In the genomic region with DNA sequence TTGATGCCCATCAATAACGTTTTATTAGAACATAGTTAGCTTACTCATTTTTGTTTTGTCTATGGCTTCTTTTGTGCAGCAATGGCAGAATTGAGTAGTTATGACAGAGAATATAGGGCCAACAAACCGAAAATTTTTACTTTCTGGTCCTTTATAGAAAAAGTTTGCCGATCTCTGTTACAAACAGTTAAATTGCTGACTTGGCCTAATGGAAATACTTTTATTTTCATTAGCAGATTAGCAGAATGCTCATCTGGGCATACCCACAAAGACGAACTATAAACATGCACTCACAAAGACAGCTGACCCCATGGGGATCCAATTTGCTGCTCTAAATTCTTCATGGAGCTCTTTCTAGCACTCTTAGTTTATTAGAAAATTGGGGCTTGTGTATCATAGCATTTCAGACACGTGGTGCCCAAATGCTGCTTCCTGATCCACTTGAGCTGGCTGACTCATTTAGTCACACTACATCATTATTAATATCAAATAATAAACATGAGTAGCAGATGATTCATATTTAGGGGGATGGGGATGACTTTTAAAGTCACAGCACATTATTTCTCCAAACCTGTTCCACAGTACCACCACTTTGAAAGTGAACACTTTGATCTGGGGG, we compare ENCODE assay signal across 13 cellular contexts.
DNase-seq lines count a peak whose midpoint lies in the region; ATAC-seq, FAIRE-seq and TF ChIP-seq lines count a peak whose summit lies in the region.
"Had no signal": no experiment of that assay in that cellular context is flagged by ENCODE, and none has a peak within 500 bp of the region (broad histone marks: within the 10 kb centered on the region; RNA-seq: fewer than 3 reads in every experiment).

No MANE protein-coding gene starts in this region.

- no peak for FAIRE-seq in H54 (lab: Jason Lieb, UNC)

- TF ChIP-seq POLR2A in H54 (IDR thresholded peaks at IDR 0.05; ENCODE audit: low read depth, low read length) = no peak

- H3K4me3 ChIP-seq in fibroblast of villous mesenchyme (ENCODE audit: low read depth, low read length) = no peak overlapping the region

- ATAC-seq in GM18519 (IDR thresholded peaks at IDR 0.05; ENCODE audit: low FRiP score, unreplicated experiment) = no peak
- ATAC-seq: activated CD8-positive, alpha-beta T cell treated with anti-CD3 and anti-CD28 coated beads for 36 hours; naive thymus-derived CD4-positive, alpha-beta T cell had no signal

- DNase-seq in SIG-M5 treated with dmso at 0.1 percent for 504 hours (lab: John Stamatoyannopoulos, UW; ENCODE audit: unreplicated experiment) = peak; percentile 35
- no peak for DNase-seq in SIG-M5 (lab: John Stamatoyannopoulos, UW)
- peak; percentile 15 for DNase-seq in SK-MEL-5 (ENCODE audit: low read depth, low spot score)
- peak; percentile 61 for DNase-seq in fibroblast of villous mesenchyme (ENCODE audit: low read depth)
- no peak for DNase-seq in H54 (ENCODE audit: insufficient read length, low spot score)
- DNase-seq in NCI-H2227 treated with DMSO at 0.1 percent for 48 hours (lab: John Stamatoyannopoulos, UW) = no peak
- DNase-seq in NK-92 treated with Interleukin-12 subunit alpha and Interleukin-12 subunit beta, amount 100 ng/mL, for 24 hours (lab: John Stamatoyannopoulos, UW) = no peak
- DNase-seq: activated CD8-positive, alpha-beta T cell treated with anti-CD3 and anti-CD28 coated beads for 36 hours; effector CD8-positive, alpha-beta T cell; naive thymus-derived CD4-positive, alpha-beta T cell; NCI-H510A treated with DMSO at 0.1 percent for 48 hours; stimulated activated CD4-positive, alpha-beta T cell treated with anti-CD3 and anti-CD28 coated beads, Interleukin-12 subunit alpha, Interleukin-12 subunit beta, amount 100 ng/mL, for 4 hours had no signal

- no peak for TF ChIP-seq CTCF in fibroblast of villous mesenchyme (IDR thresholded peaks at IDR 0.05; ENCODE audit: insufficient read depth, low read depth, low read length)

- in situ Hi-C loops in SK-MEL-5 (cut with HindIII; ENCODE audit: low pct_unique_long_range_greater_than_20kb, low sequenced_read_pairs) = no loop called here

Comparison
In these comparisons a context has a peak if more than half of its experiments do, and no peak if none do; other contexts are left out.
1. DNase-seq: peak in SIG-M5 treated with dmso at 0.1 percent for 504 hours (single experiment), SK-MEL-5 (single experiment) and fibroblast of villous mesenchyme (single experiment); none in SIG-M5 (single experiment), H54 (single experiment), NCI-H2227 treated with DMSO at 0.1 percent for 48 hours (single experiment) and NK-92 treated with Interleukin-12 subunit alpha and Interleukin-12 subunit beta, amount 100 ng/mL, for 24 hours (single experiment).